In genomic region chr16:28566233-28566925, GRCh38 we compare ENCODE assay signal across 6 cellular contexts. TPM values are rescaled to one million over a fixed set of nuclear protein-coding genes. Genes with fewer than 3 reads are reported as not detected.
"Had no signal": no experiment of that assay in that cellular context is flagged by ENCODE, and none has a peak within 500 bp of the region (broad histone marks: within the 10 kb centered on the region; RNA-seq: fewer than 3 reads in every experiment).

No MANE protein-coding gene starts in this region.

RNA-seq across cellular contexts. Expression of gene NUPR1, which starts 27.6 kb away (rescaled TPM):
- total RNA-seq: H7 had no signal
- polyA plus RNA-seq: IgD-negative memory B cell had no signal

RNA-seq across cellular contexts. Expression of gene SULT1A2, which starts 30.5 kb away (rescaled TPM):
- total RNA-seq: GM23248, HFFc6, HT1080 had no signal
- polyA plus RNA-seq: GM23248, IgD-negative memory B cell had no signal

RNA-seq across cellular contexts. Expression of gene SULT1A1, which starts 43.5 kb away (rescaled TPM):
- total RNA-seq: GM23248 had no signal
- polyA plus RNA-seq: GM23248 had no signal

RNA-seq across cellular contexts. Expression of gene IL27, which starts 59.7 kb away (rescaled TPM):
- total RNA-seq: GM23248, H4, H7, HFFc6, HT1080 had no signal
- polyA plus RNA-seq: GM23248, IgD-negative memory B cell had no signal
